In the genomic region with DNA sequence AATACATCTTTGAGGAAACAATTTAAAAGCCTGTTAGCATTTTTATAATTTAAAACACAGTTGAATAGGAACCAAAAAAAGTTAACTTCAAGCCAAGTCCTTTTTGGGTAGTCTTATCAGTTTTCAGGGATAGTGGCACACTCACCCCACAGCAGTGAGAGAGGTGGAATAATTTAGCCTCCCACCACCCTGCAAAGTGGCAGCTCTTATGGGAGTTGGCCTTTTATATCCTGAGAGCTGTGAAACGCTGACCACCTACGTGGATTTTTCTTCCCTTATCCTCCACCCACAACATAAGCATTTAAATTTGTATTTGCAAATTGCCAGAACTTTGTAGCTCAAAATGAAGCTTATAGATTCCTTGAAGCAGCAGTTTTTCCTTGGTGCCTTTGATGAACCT, we compare ENCODE assay signal across 23 cellular contexts.
"Had no signal": no experiment of that assay in that cellular context is flagged by ENCODE, and none has a peak within 500 bp of the region (broad histone marks: within the 10 kb centered on the region; RNA-seq: fewer than 3 reads in every experiment).

No MANE protein-coding gene starts in this region.

- H3K27me3 Mint-ChIP-seq: stimulated activated naive CD8-positive, alpha-beta T cell treated with anti-CD3 and anti-CD28 coated beads, Interleukin-15, amount 100 ng/mL, for 72 hours had no signal

- H3K4me1 Mint-ChIP-seq: endodermal cell; mesothelial cell of epicardium; natural killer cell; stimulated activated naive CD8-positive, alpha-beta T cell treated with anti-CD3 and anti-CD28 coated beads, Interleukin-15, amount 100 ng/mL, for 72 hours had no signal

- H3K9me3 ChIP-seq: gastrocnemius medialis, pancreas, right lobe of liver, tibial nerve, upper lobe of right lung, uterus had no signal

- H3K27me3 ChIP-seq: gastrocnemius medialis, pancreas, right lobe of liver, tibial nerve, upper lobe of right lung, uterus had no signal

- H3K4me3 ChIP-seq: gastrocnemius medialis, pancreas, right lobe of liver, tibial nerve, upper lobe of right lung, uterus had no signal

- H3K36me3 Mint-ChIP-seq: natural killer cell had no signal

- H3K9me3 Mint-ChIP-seq: endodermal cell; mesothelial cell of epicardium; natural killer cell; stimulated activated naive CD8-positive, alpha-beta T cell treated with anti-CD3 and anti-CD28 coated beads, Interleukin-15, amount 100 ng/mL, for 72 hours had no signal

- DNase-seq: cortex of kidney; endodermal cell; foreskin fibroblast; gastrocnemius medialis; kidney; mesenchymal stem cell; natural killer cell; pancreas; retina; right lobe of liver; small intestine; stimulated activated CD4-positive, alpha-beta T cell treated with anti-CD3 and anti-CD28 coated beads, Interleukin-1b, Interleukin-23, amount 100 ng/mL, for 48 hours; stimulated activated CD4-positive, alpha-beta T cell treated with anti-CD3 and anti-CD28 coated beads, Interleukin-4, amount 100 ng/mL, for 1 hour; stimulated activated CD8-positive, alpha-beta memory T cell treated with anti-CD3 and anti-CD28 coated beads, Interleukin-4, amount 100 ng/mL, for 48 hours; stimulated activated naive CD4-positive, alpha-beta T cell; stimulated activated naive CD8-positive, alpha-beta T cell treated with anti-CD3 and anti-CD28 coated beads, Interleukin-15, amount 100 ng/mL, for 72 hours; upper lobe of right lung; uterus had no signal

- H3K27ac ChIP-seq: epithelial cell of prostate, pancreas, right lobe of liver, upper lobe of right lung, uterus had no signal

- H3K36me3 ChIP-seq: gastrocnemius medialis, uterus had no signal

- ATAC-seq: esophagus mucosa; left lobe of liver; natural killer cell; pancreas; stimulated activated naive CD8-positive, alpha-beta T cell treated with anti-CD3 and anti-CD28 coated beads, Interleukin-15, amount 100 ng/mL, for 72 hours; upper lobe of right lung had no signal

- H3K4me1 ChIP-seq: gastrocnemius medialis, upper lobe of right lung, uterus had no signal

- H3K4me3 Mint-ChIP-seq: endodermal cell; mesothelial cell of epicardium; natural killer cell; stimulated activated naive CD8-positive, alpha-beta T cell treated with anti-CD3 and anti-CD28 coated beads, Interleukin-15, amount 100 ng/mL, for 72 hours had no signal

- H3K27ac Mint-ChIP-seq: mesothelial cell of epicardium; natural killer cell; stimulated activated naive CD8-positive, alpha-beta T cell treated with anti-CD3 and anti-CD28 coated beads, Interleukin-15, amount 100 ng/mL, for 72 hours had no signal
